In the genomic region with DNA sequence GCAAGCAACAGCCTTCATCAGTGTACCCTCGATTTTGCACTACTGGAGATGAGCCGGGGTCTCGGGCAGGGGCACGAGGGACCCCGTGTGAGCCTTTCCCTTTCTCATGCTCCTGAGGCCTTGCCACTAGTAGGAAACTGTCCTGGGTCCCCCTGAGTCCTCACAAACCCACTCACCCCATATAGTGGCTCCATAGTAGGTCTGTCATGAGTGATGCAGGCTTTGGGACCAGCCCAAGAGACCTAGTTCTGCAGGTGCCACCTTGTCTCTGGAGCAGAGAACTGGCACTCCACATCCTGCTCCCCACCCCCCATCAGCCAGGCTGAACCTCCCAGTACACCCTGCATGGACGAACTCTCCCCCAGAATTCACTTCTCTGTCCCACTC, we compare ENCODE assay signal across 23 cellular contexts.
"Had no signal": no experiment of that assay in that cellular context is flagged by ENCODE, and none has a peak within 500 bp of the region (broad histone marks: within the 10 kb centered on the region; RNA-seq: fewer than 3 reads in every experiment).

No MANE protein-coding gene starts in this region.

- H3K79me2 ChIP-seq: parathyroid adenoma had no signal

- ATAC-seq: activated CD4-positive, alpha-beta T cell treated with anti-CD3 and anti-CD28 coated beads for 36 hours; effector memory CD8-positive, alpha-beta T cell; right lobe of liver; stimulated activated memory B cell treated with anti-CD40 and anti-IgM and Interleukin-4, amounts not matched to agents 10 μg/mL and 1 μg/mL and 100 μg/mL, for 72 hours had no signal

- H3K4me2 ChIP-seq: smooth muscle cell had no signal

- H3K4me1 ChIP-seq: parathyroid adenoma, right lobe of liver, uterus had no signal

- H2AFZ ChIP-seq: parathyroid adenoma had no signal

- H3K36me3 ChIP-seq: colonic mucosa, uterus had no signal

- H3K9me3 ChIP-seq: adrenal gland, ascending aorta, colonic mucosa, right lobe of liver, stomach, suprapubic skin, tibial nerve, uterus had no signal

- H3K27ac ChIP-seq: adrenal gland, ascending aorta, colonic mucosa, dorsolateral prefrontal cortex, parathyroid adenoma, right lobe of liver, stomach, suprapubic skin, tibial nerve, uterus had no signal

- DNase-seq: activated B cell treated with CpG ODN at 0.5 μM for 24 hours; activated CD4-positive, alpha-beta T cell treated with anti-CD3 and anti-CD28 coated beads for 36 hours; activated CD4-positive, alpha-beta T cell treated with anti-CD3 and anti-CD28 coated beads, Interleukin-2, amount 50 U/mL, for 4 hours; activated CD8-positive, alpha-beta memory T cell treated with anti-CD3 and anti-CD28 coated beads for 24 hours; activated CD8-positive, alpha-beta memory T cell treated with anti-CD3 and anti-CD28 coated beads, Interleukin-2, amount 50 U/mL, for 4 hours; activated naive CD4-positive, alpha-beta T cell; activated T-cell treated with anti-CD3 and anti-CD28 coated beads, Interleukin-2, amount 50 U/mL, for 24 hours; adrenal gland; colonic mucosa; dorsolateral prefrontal cortex; effector memory CD8-positive, alpha-beta T cell; stimulated activated CD4-positive, alpha-beta T cell treated with anti-CD3 and anti-CD28 coated beads, Interleukin-15, amount 100 ng/mL, for 24 hours; stomach; T-helper 1 cell; T-helper 9 cell; uterus had no signal

- H3K4me3 ChIP-seq: adrenal gland, ascending aorta, colonic mucosa, dorsolateral prefrontal cortex, right lobe of liver, smooth muscle cell, stomach, suprapubic skin, tibial nerve, uterus had no signal

- H3K27me3 ChIP-seq: adrenal gland, ascending aorta, colonic mucosa, dorsolateral prefrontal cortex, right lobe of liver, stomach, suprapubic skin, tibial nerve, uterus had no signal

- H3K9ac ChIP-seq: parathyroid adenoma had no signal
